ENCODE assay signal across 12 cellular contexts in the genomic region with DNA sequence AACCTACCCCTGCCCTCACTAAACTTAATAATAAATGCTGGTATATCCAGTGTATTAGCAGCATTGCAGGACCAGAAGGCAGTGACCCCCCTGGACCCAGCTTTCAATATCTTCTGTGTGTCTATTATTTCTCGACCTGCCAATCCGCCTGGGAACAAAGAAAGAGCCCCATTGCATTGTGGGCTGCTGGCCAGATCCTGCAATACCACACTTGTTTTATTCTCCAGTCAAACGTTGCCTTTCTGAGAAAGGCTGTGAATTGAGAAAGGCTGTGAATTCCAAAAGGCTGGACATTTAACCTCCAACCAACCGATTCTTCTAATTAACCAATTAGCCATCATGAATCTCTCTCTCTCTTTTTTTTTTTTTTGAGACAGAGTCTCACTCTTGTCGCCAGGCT. TPM values are rescaled to one million over a fixed set of nuclear protein-coding genes. Genes with fewer than 3 reads are reported as not detected.
DNase-seq lines count a peak whose midpoint lies in the region; ATAC-seq and TF ChIP-seq lines count a peak whose summit lies in the region.
"Had no signal": no experiment of that assay in that cellular context is flagged by ENCODE, and none has a peak within 500 bp of the region (broad histone marks: within the 10 kb centered on the region; RNA-seq: fewer than 3 reads in every experiment).

No MANE protein-coding gene starts in this region.

- H3K9ac ChIP-seq in endodermal cell (ENCODE audit: extremely low read depth, low read length, poor library complexity, severe bottlenecking): no peak overlapping the region

- CTCF ChIA-PET in activated CD4-positive, alpha-beta T cell treated with anti-CD3 and anti-CD28 coated beads, Interleukin-2, amount 10 ng/mL, durations not matched to agents 7 days and 5 days (lab: Charles Lee): interaction anchor here (0.6 to 1.2 kb wide), 6 partner anchors 8 to 192 kb away, joined by 3 to 10 read pairs (median 4); partner anchors contain the start of gene DDX43

- peaks cover 19% of the 10 kb centered on the region for H3K36me3 Mint-ChIP-seq in activated CD4-positive, alpha-beta T cell treated with anti-CD3 and anti-CD28 coated beads, Interleukin-2, amount 10 ng/mL, durations not matched to agents 7 days and 5 days (ENCODE audit: low read depth)
- H3K36me3 Mint-ChIP-seq in T-helper 1 cell treated with Interleukin-12 subunit alpha and Interleukin-12 subunit beta and Interleukin-4 antibody, amounts not matched to agents 30 μg/mL and 1 μg/mL, for 36 hours (ENCODE audit: low read depth): peaks cover 7% of the 10 kb centered on the region
- peaks cover 7% of the 10 kb centered on the region for H3K36me3 Mint-ChIP-seq in endodermal cell (ENCODE audit: low read depth)

- intact Hi-C loops in spleen (cut with DNase I; ENCODE audit: low total_unique reads): loop anchor here (10.0 kb wide), 1 partner anchor 55 kb away; no protein-coding TSS in a partner anchor

- peak overlapping the region; percentile 99 for H3K27ac Mint-ChIP-seq in activated CD4-positive, alpha-beta T cell treated with anti-CD3 and anti-CD28 coated beads, Interleukin-2, amount 10 ng/mL, durations not matched to agents 7 days and 5 days
- peak overlapping the region; percentile 85 for H3K27ac Mint-ChIP-seq in T-helper 1 cell treated with Interleukin-12 subunit alpha and Interleukin-12 subunit beta and Interleukin-4 antibody, amounts not matched to agents 30 μg/mL and 1 μg/mL, for 36 hours
- no peak overlapping the region for H3K27ac Mint-ChIP-seq in endodermal cell

- H3K4me3 Mint-ChIP-seq in activated CD4-positive, alpha-beta T cell treated with anti-CD3 and anti-CD28 coated beads, Interleukin-2, amount 10 ng/mL, durations not matched to agents 7 days and 5 days: peak overlapping the region; percentile 98
- peak overlapping the region; percentile 55 for H3K4me3 Mint-ChIP-seq in T-helper 1 cell treated with Interleukin-12 subunit alpha and Interleukin-12 subunit beta and Interleukin-4 antibody, amounts not matched to agents 30 μg/mL and 1 μg/mL, for 36 hours
- no peak overlapping the region for H3K4me3 Mint-ChIP-seq in endodermal cell

- no peak for DNase-seq in activated CD4-positive, alpha-beta T cell treated with anti-CD3 and anti-CD28 coated beads, Interleukin-2, amount 10 ng/mL, durations not matched to agents 7 days and 5 days
- no peak for DNase-seq in activated CD4-positive, alpha-beta T cell treated with anti-CD3 and anti-CD28 coated beads, Interleukin-2, amount 50 U/mL, for 48 hours
- DNase-seq in endodermal cell: no peak
- no peak for DNase-seq in spleen
- DNase-seq in NCI-H2081 (lab: John Stamatoyannopoulos, UW): no peak
- DNase-seq in NCI-H524 treated with DMSO at 0.1 percent for 48 hours (lab: John Stamatoyannopoulos, UW): no peak
- DNase-seq: islet precursor cell, NCI-H1092, NCI-H524 had no signal

- H3K27ac ChIP-seq in endodermal cell (ENCODE audit: low read depth, low read length) (peak overlapping the region; percentile 55), spleen (peak overlapping the region in 5 of 8 donors; percentile 95 to 98 (median 98))
- H3K27ac ChIP-seq: SK-N-MC had no signal

- H3K4me1 ChIP-seq in endodermal cell (ENCODE audit: control insufficient read depth, insufficient read depth, low read length) (no peaks in the 10 kb centered on the region), spleen (peaks cover 0 to 74% (median 43%) of the 10 kb centered on the region in 6 donors)

- ATAC-seq in GM21576 (IDR thresholded peaks at IDR 0.05; ENCODE audit: unreplicated experiment): no peak

- no peak overlapping the region for H3K4me3 ChIP-seq in endodermal cell (ENCODE audit: low read length)
- H3K4me3 ChIP-seq in spleen: no peak overlapping the region
- H3K4me3 ChIP-seq: SK-N-MC had no signal

- no peaks in the 10 kb centered on the region for H3K9me3 ChIP-seq in endodermal cell (ENCODE audit: control insufficient read depth, low read length)
- no peaks in the 10 kb centered on the region for H3K9me3 ChIP-seq in spleen

- peaks cover 58% of the 10 kb centered on the region for H3K4me1 Mint-ChIP-seq in activated CD4-positive, alpha-beta T cell treated with anti-CD3 and anti-CD28 coated beads, Interleukin-2, amount 10 ng/mL, durations not matched to agents 7 days and 5 days
- H3K4me1 Mint-ChIP-seq in T-helper 1 cell treated with Interleukin-12 subunit alpha and Interleukin-12 subunit beta and Interleukin-4 antibody, amounts not matched to agents 30 μg/mL and 1 μg/mL, for 36 hours (ENCODE audit: low read depth): peaks cover 45% of the 10 kb centered on the region
- peaks cover 2% of the 10 kb centered on the region for H3K4me1 Mint-ChIP-seq in endodermal cell

- H3K27me3 Mint-ChIP-seq in activated CD4-positive, alpha-beta T cell treated with anti-CD3 and anti-CD28 coated beads, Interleukin-2, amount 10 ng/mL, durations not matched to agents 7 days and 5 days: no peaks in the 10 kb centered on the region
- H3K27me3 Mint-ChIP-seq in T-helper 1 cell treated with Interleukin-12 subunit alpha and Interleukin-12 subunit beta and Interleukin-4 antibody, amounts not matched to agents 30 μg/mL and 1 μg/mL, for 36 hours (ENCODE audit: low read depth): no peaks in the 10 kb centered on the region
- peaks cover 1% of the 10 kb centered on the region for H3K27me3 Mint-ChIP-seq in endodermal cell (ENCODE audit: insufficient read depth)

- TF ChIP-seq POLR2A in spleen (IDR thresholded peaks at IDR 0.05): no peak

- H3K36me3 ChIP-seq in endodermal cell (ENCODE audit: control insufficient read depth, insufficient read depth, low read length) (peaks cover 3% of the 10 kb centered on the region), spleen (peaks cover 0 to 13% (median 3%) of the 10 kb centered on the region in 6 donors)

- POLR2A ChIA-PET in activated CD4-positive, alpha-beta T cell treated with anti-CD3 and anti-CD28 coated beads, Interleukin-2, amount 10 ng/mL, durations not matched to agents 7 days and 5 days (lab: Charles Lee): interaction anchor here (0.7 kb wide), 1 partner anchor 10 kb away, joined by 5 read pairs; no protein-coding TSS in a partner anchor

- H3K9me3 Mint-ChIP-seq in activated CD4-positive, alpha-beta T cell treated with anti-CD3 and anti-CD28 coated beads, Interleukin-2, amount 10 ng/mL, durations not matched to agents 7 days and 5 days: no peaks in the 10 kb centered on the region
- no peaks in the 10 kb centered on the region for H3K9me3 Mint-ChIP-seq in T-helper 1 cell treated with Interleukin-12 subunit alpha and Interleukin-12 subunit beta and Interleukin-4 antibody, amounts not matched to agents 30 μg/mL and 1 μg/mL, for 36 hours
- no peaks in the 10 kb centered on the region for H3K9me3 Mint-ChIP-seq in endodermal cell

- TF ChIP-seq CTCF in endodermal cell (conservative IDR thresholded peaks at IDR 0.05): no peak
- no peak for TF ChIP-seq CTCF in spleen (IDR thresholded peaks at IDR 0.05 in 8 of 11, conservative IDR thresholded peaks at IDR 0.05 in 3 of 11)

- H3K27me3 ChIP-seq in endodermal cell (ENCODE audit: control insufficient read depth, insufficient read depth, low read length, poor library complexity, severe bottlenecking) (no peaks in the 10 kb centered on the region), spleen (replicated peaks in 1 of 7) (no peaks in the 10 kb centered on the region)

- WGBS in endodermal cell (ENCODE audit: insufficient coverage in 1 of 2, insufficient read length in 1 of 2), 2 experiments: 82 to 90% methylated on average over 5 of the region's 5 CpGs
- 67 to 85% (median 74%) methylated on average over 5 of the region's 5 CpGs for WGBS in spleen, 5 donors

RNA-seq across cellular contexts. Expression of gene MTO1, which starts 1.5 kb away (rescaled TPM):
- total RNA-seq in activated CD4-positive, alpha-beta T cell treated with anti-CD3 and anti-CD28 coated beads, Interleukin-2, amount 10 ng/mL, durations not matched to agents 7 days and 5 days: 10 to 100 TPM; 50.9 to 59.6 TPM
- total RNA-seq in endodermal cell: 10 to 100 TPM; 21.5 to 26.7 TPM
- polyA plus RNA-seq in endodermal cell (2013, experiment 1 of 2): 25.0 TPM
- polyA plus RNA-seq in endodermal cell (2013, experiment 2 of 2): 18.9 TPM
- total RNA-seq in spleen: 10 to 100 TPM; 31.7 to 50.2 (median 45.3) TPM
- 10 to 100 TPM; 17.8 to 26.4 (median 23.6) TPM for polyA plus RNA-seq in spleen

RNA-seq across cellular contexts. Expression of gene CGAS, which starts 7.9 kb away (rescaled TPM):
- 10 to 100 TPM; 27.9 TPM for total RNA-seq in activated CD4-positive, alpha-beta T cell treated with anti-CD3 and anti-CD28 coated beads, Interleukin-2, amount 10 ng/mL, durations not matched to agents 7 days and 5 days
- total RNA-seq in endodermal cell: 1 to 10 TPM; 2.5 to 3.8 TPM
- 0.89 TPM for polyA plus RNA-seq in endodermal cell (2013, experiment 1 of 2)
- polyA plus RNA-seq in endodermal cell (2013, experiment 2 of 2): 0.79 TPM
- total RNA-seq in spleen: 10 to 100 TPM; 14.4 to 24.3 (median 20.9) TPM
- polyA plus RNA-seq in spleen: 1 to 10 TPM; 3.2 to 8.8 (median 3.5) TPM
